Comparison of ENCODE assay signal across 8 cellular contexts in genomic region chr10:114541081-114541833, GRCh38.
DNase-seq lines count a peak whose midpoint lies in the region; ATAC-seq lines count a peak whose summit lies in the region.

No MANE protein-coding gene starts in this region.

- no peaks in the 10 kb centered on the region for H3K9me3 Mint-ChIP-seq in activated CD8-positive, alpha-beta T cell treated with anti-CD3 and anti-CD28 coated beads, Interleukin-2, amount 10 ng/mL, durations not matched to agents 7 days and 5 days (ENCODE audit: insufficient read depth)

- no peaks in the 10 kb centered on the region for H3K27me3 Mint-ChIP-seq in activated CD8-positive, alpha-beta T cell treated with anti-CD3 and anti-CD28 coated beads, Interleukin-2, amount 10 ng/mL, durations not matched to agents 7 days and 5 days (ENCODE audit: low read depth)

- peaks cover 90% of the 10 kb centered on the region for H3K4me1 Mint-ChIP-seq in activated CD8-positive, alpha-beta T cell treated with anti-CD3 and anti-CD28 coated beads, Interleukin-2, amount 10 ng/mL, durations not matched to agents 7 days and 5 days (ENCODE audit: low read depth)

- H3K4me3 Mint-ChIP-seq in activated CD8-positive, alpha-beta T cell treated with anti-CD3 and anti-CD28 coated beads, Interleukin-2, amount 10 ng/mL, durations not matched to agents 7 days and 5 days, result peak overlapping the region; percentile 60

- peak; percentile 88 for DNase-seq in activated CD8-positive, alpha-beta T cell treated with anti-CD3 and anti-CD28 coated beads, Interleukin-2, amount 10 ng/mL, durations not matched to agents 7 days and 5 days
- DNase-seq in stimulated activated CD4-positive, alpha-beta T cell treated with anti-CD3 and anti-CD28 coated beads, Interleukin-12 subunit alpha, Interleukin-12 subunit beta, amount 100 ng/mL, for 48 hours (ENCODE audit: low read depth in 2 of 3, low spot score in 1 of 3), result peak; percentile 57 to 68 (median 62)
- DNase-seq in iPS-NIHi11 (ENCODE audit: low spot score) (no peak), inferior parietal cortex (ENCODE audit: extremely low spot score) (no peak), NCI-H524 (lab: John Stamatoyannopoulos, UW) (no peak)

- peak overlapping the region; percentile 98 for H3K27ac Mint-ChIP-seq in activated CD8-positive, alpha-beta T cell treated with anti-CD3 and anti-CD28 coated beads, Interleukin-2, amount 10 ng/mL, durations not matched to agents 7 days and 5 days

- POLR2A ChIA-PET in activated CD8-positive, alpha-beta T cell treated with anti-CD3 and anti-CD28 coated beads, Interleukin-2, amount 10 ng/mL, durations not matched to agents 7 days and 5 days (lab: Charles Lee), result interaction anchor here (0.6 to 12.0 kb wide), 15 partner anchors 16 to 284 kb away, joined by 3 to 226 read pairs (median 8); partner anchors contain the start of gene FHIP2A

- no peaks in the 10 kb centered on the region for H3K36me3 Mint-ChIP-seq in activated CD8-positive, alpha-beta T cell treated with anti-CD3 and anti-CD28 coated beads, Interleukin-2, amount 10 ng/mL, durations not matched to agents 7 days and 5 days (ENCODE audit: low read depth)

- ATAC-seq in HG02610 (IDR thresholded peaks at IDR 0.05; ENCODE audit: unreplicated experiment) (peak; percentile 51), esophagus mucosa (peak; percentile 83), HG02588 (IDR thresholded peaks at IDR 0.05; ENCODE audit: unreplicated experiment) (no peak)
- ATAC-seq in activated CD8-positive, alpha-beta T cell treated with anti-CD3 and anti-CD28 coated beads, Interleukin-2, amount 10 ng/mL, durations not matched to agents 7 days and 5 days, result peak; percentile 83

- CTCF ChIA-PET in activated CD8-positive, alpha-beta T cell treated with anti-CD3 and anti-CD28 coated beads, Interleukin-2, amount 10 ng/mL, durations not matched to agents 7 days and 5 days (lab: Charles Lee), result interaction anchor here (0.8 to 17.3 kb wide), 13 partner anchors 9 to 281 kb away, joined by 3 to 421 read pairs (median 6); partner anchors contain the start of gene FHIP2A

Comparison
In these comparisons a context has a peak if more than half of its experiments do, and no peak if none do; other contexts are left out.
1. DNase-seq: peak in activated CD8-positive, alpha-beta T cell treated with anti-CD3 and anti-CD28 coated beads, Interleukin-2, amount 10 ng/mL, durations not matched to agents 7 days and 5 days (single experiment) and stimulated activated CD4-positive, alpha-beta T cell treated with anti-CD3 and anti-CD28 coated beads, Interleukin-12 subunit alpha, Interleukin-12 subunit beta, amount 100 ng/mL, for 48 hours (3 of 3); none in iPS-NIHi11 (single experiment), inferior parietal cortex (single experiment) and NCI-H524 (0 of 2).